ENCODE assay signal across 19 cellular contexts in the genomic region with DNA sequence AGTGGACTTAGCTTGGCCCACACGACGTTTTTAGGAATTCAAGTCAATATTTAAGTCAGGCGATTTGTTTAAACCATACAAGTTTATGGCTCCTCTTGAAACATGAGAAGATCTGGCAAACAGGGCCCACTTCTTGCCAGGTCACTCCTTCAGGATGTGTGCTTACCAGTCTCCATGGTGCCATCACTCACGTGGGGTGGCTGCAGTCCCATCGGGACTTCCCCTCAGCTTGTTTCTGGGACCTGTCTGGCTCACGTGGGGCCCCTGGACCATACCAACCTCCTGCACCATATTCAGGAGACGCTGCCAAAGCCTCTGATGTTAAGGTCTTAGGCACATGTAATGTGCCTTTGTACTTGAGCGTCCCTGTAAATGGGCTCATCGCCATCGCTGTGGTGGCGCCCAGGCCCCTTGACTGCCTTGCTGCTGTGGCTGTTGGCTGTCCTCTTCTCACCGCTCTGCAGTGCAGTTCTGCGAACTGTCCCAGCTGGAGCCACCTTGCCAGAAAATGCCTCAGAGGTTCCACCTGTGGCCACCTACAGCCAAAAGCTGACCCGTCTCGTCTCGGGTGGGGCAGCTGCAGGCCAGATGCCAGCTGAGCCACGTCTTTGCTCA. TPM values are rescaled to one million over a fixed set of nuclear protein-coding genes. Genes with fewer than 3 reads are reported as not detected.
DNase-seq lines count a peak whose midpoint lies in the region; ATAC-seq, FAIRE-seq and TF ChIP-seq lines count a peak whose summit lies in the region.
"Had no signal": no experiment of that assay in that cellular context is flagged by ENCODE, and none has a peak within 500 bp of the region (broad histone marks: within the 10 kb centered on the region; RNA-seq: fewer than 3 reads in every experiment).

No MANE protein-coding gene starts in this region.

- H3K27me3 ChIP-seq in Loucy (ENCODE audit: insufficient read depth, low read length, poor library complexity, severe bottlenecking) (no peaks in the 10 kb centered on the region), K562 (ENCODE audit: control insufficient read depth in 2 of 2, insufficient read depth in 2 of 2, low read length in 2 of 2) (no peaks in the 10 kb centered on the region), gastrocnemius medialis (no peaks in the 10 kb centered on the region)
- H3K27me3 ChIP-seq: BLaER1 had no signal

- in situ Hi-C loops in K562 (cut with MboI): no loop called here
- in situ Hi-C loops in gastrocnemius medialis (cut with MboI; ENCODE audit: low sequenced_read_pairs in 4 of 4): no loop called here

- TF ChIP-seq RAD21 in K562 (CRISPR knock-in tag; conservative IDR thresholded peaks at IDR 0.05 in 1 of 2, IDR thresholded peaks at IDR 0.05 in 1 of 2): no peak

- no peak for FAIRE-seq in K562 (lab: Jason Lieb, UNC)
- FAIRE-seq: G401.6, HepG2 had no signal

- H3K4me1 ChIP-seq in Loucy (ENCODE audit: insufficient read depth, low read length, poor library complexity, severe bottlenecking): peaks cover 31% of the 10 kb centered on the region
- H3K4me1 ChIP-seq in K562 (replicated peaks in 1 of 2; ENCODE audit: control insufficient read depth in 2 of 2, insufficient read depth in 2 of 2, low read length in 2 of 2): no peaks in the 10 kb centered on the region; a peak in 2 of 5 replicates
- peaks cover 15 to 16% of the 10 kb centered on the region in 2 donors for H3K4me1 ChIP-seq in gastrocnemius medialis

- H3K9me2 ChIP-seq in Loucy (replicated peaks; ENCODE audit: low read depth, low read length): no peaks in the 10 kb centered on the region
- H3K9me2 ChIP-seq: SK-N-SH had no signal

- CTCF ChIA-PET in activated naive CD4-positive, alpha-beta T cell treated with anti-CD3 and anti-CD28 coated beads, Interleukin-2, amount 10 ng/mL, durations not matched to agents 7 days and 5 days (lab: Charles Lee): interaction anchor here (0.7 kb wide), 1 partner anchor 518 kb away, joined by 3 read pairs; no protein-coding TSS in a partner anchor
- CTCF ChIA-PET in K562 (lab: Yijun Ruan, JAX; ENCODE audit: low intra/inter-chr PET ratio): no interaction called here

- H3K9me3 ChIP-seq in Loucy (ENCODE audit: insufficient read depth, low read depth, low read length) (no peaks in the 10 kb centered on the region), K562 (replicated peaks; ENCODE audit: control insufficient read depth, insufficient read depth, low read depth, low read length) (no peaks in the 10 kb centered on the region), gastrocnemius medialis (no peaks in the 10 kb centered on the region)
- H3K9me3 ChIP-seq: BLaER1, SK-N-SH had no signal

- H3K36me3 Mint-ChIP-seq in activated naive CD4-positive, alpha-beta T cell treated with anti-CD3 and anti-CD28 coated beads, Interleukin-2, amount 10 ng/mL, durations not matched to agents 7 days and 5 days: peaks cover 62% of the 10 kb centered on the region

- peak overlapping the region; percentile 7 for H3K27ac Mint-ChIP-seq in activated naive CD4-positive, alpha-beta T cell treated with anti-CD3 and anti-CD28 coated beads, Interleukin-2, amount 10 ng/mL, durations not matched to agents 7 days and 5 days

- 88% methylated on average over 13 of the region's 17 CpGs for WGBS in K562 (ENCODE audit: insufficient coverage, low coverage, missing lambda C conversion rate)

- H3F3A ChIP-seq in Loucy (ENCODE audit: low read depth): no peaks in the 10 kb centered on the region

- H3K79me2 ChIP-seq in Loucy (ENCODE audit: insufficient read depth, low read length) (peaks cover 94% of the 10 kb centered on the region), K562 (ENCODE audit: control insufficient read depth, insufficient read depth, low read length) (peaks cover 7% of the 10 kb centered on the region)

- H3K4me2 ChIP-seq in Loucy (ENCODE audit: low read depth, low read length, poor library complexity, severe bottlenecking): peak overlapping the region; percentile 4
- no peak overlapping the region for H3K4me2 ChIP-seq in K562 (ENCODE audit: insufficient read depth, low read length)
- H3K4me2 ChIP-seq: BLaER1, SK-N-SH had no signal

- H3K4me3 ChIP-seq in Loucy (ENCODE audit: low read length, poor library complexity, severe bottlenecking) (no peak overlapping the region), K562 (no peak overlapping the region), gastrocnemius medialis (no peak overlapping the region)
- H3K4me3 ChIP-seq: BLaER1 had no signal

- no peaks in the 10 kb centered on the region for H3K9me3 Mint-ChIP-seq in activated naive CD4-positive, alpha-beta T cell treated with anti-CD3 and anti-CD28 coated beads, Interleukin-2, amount 10 ng/mL, durations not matched to agents 7 days and 5 days
- H3K9me3 Mint-ChIP-seq: CD8-positive, alpha-beta memory T cell had no signal

- no TSS peak for BruUV-seq in K562 (replicated peaks; lab: Mats Ljungman, UMichigan)

- intact Hi-C loops in K562 (cut with micrococcal nuclease): no loop called here
- intact Hi-C loops in gastrocnemius medialis (cut with DNase I; ENCODE audit: low total_unique reads): no loop called here

- TF ChIP-seq POLR2A in K562 (conservative IDR thresholded peaks at IDR 0.05) (no peak), gastrocnemius medialis (IDR thresholded peaks at IDR 0.05) (no peak)

- H3K9me1 ChIP-seq in K562 (ENCODE audit: control insufficient read depth, insufficient read depth, low read length): no peaks in the 10 kb centered on the region

- no peak overlapping the region for H3K4me3 Mint-ChIP-seq in activated naive CD4-positive, alpha-beta T cell treated with anti-CD3 and anti-CD28 coated beads, Interleukin-2, amount 10 ng/mL, durations not matched to agents 7 days and 5 days
- H3K4me3 Mint-ChIP-seq: CD8-positive, alpha-beta memory T cell had no signal

- H3K9ac ChIP-seq in Loucy (ENCODE audit: low read depth, low read length, poor library complexity, severe bottlenecking): no peak overlapping the region
- peak overlapping the region in 1 of 2 experiments; percentile 28; a peak in 1 of 4 replicates for H3K9ac ChIP-seq in K562 (ENCODE audit: insufficient read depth in 1 of 2, low read depth in 2 of 2, low read length in 2 of 2)
- H3K9ac ChIP-seq: BLaER1, SK-N-SH had no signal

- H3K27ac ChIP-seq in K562 (ENCODE audit: extremely low read depth, low read depth, low read length): no peak overlapping the region
- H3K27ac ChIP-seq in gastrocnemius medialis: peak overlapping the region; percentile 63 to 76 (median 66)
- H3K27ac ChIP-seq: BLaER1 had no signal

- DNase-seq in activated naive CD4-positive, alpha-beta T cell treated with anti-CD3 and anti-CD28 coated beads, Interleukin-2, amount 10 ng/mL, durations not matched to agents 7 days and 5 days: no peak
- no peak for DNase-seq in activated naive CD4-positive, alpha-beta T cell treated with anti-CD3 and anti-CD28 coated beads, Interleukin-2, amount 50 U/mL, for 16 hours
- DNase-seq in K562 (ENCODE audit: extremely low read depth in 1 of 4, low spot score in 3 of 4) (no peak), gastrocnemius medialis (peak; percentile 62 to 83), NCI-H2107 (lab: John Stamatoyannopoulos, UW) (no peak)
- DNase-seq: DMS79 treated with DMSO at 0.1 percent for 48 hours, NCI-H187, NCI-H2171, NCI-H748 treated with DMSO at 0.1 percent for 48 hours, SHP77, SK-N-SH had no signal

- POLR2A ChIA-PET in K562 (lab: Yijun Ruan, JAX): interaction anchor here (0.6 to 1.3 kb wide), 4 partner anchors 9 to 286 kb away, joined by 3 to 6 read pairs (median 4); a partner anchor contains a TSS

- H4K20me1 ChIP-seq in Loucy (ENCODE audit: insufficient read depth, low read length, poor library complexity, severe bottlenecking) (peaks cover 84% of the 10 kb centered on the region), K562 (replicated peaks; ENCODE audit: control insufficient read depth, insufficient read depth, low read length) (no peaks in the 10 kb centered on the region)

- ATAC-seq in K562 (no peak), gastrocnemius medialis (peak; percentile 81), HG03571 (IDR thresholded peaks at IDR 0.05; ENCODE audit: unreplicated experiment) (no peak), HG03045 (IDR thresholded peaks at IDR 0.05; ENCODE audit: unreplicated experiment) (no peak)
- ATAC-seq: HepG2, Panc1 had no signal

- H3K4me1 Mint-ChIP-seq in activated naive CD4-positive, alpha-beta T cell treated with anti-CD3 and anti-CD28 coated beads, Interleukin-2, amount 10 ng/mL, durations not matched to agents 7 days and 5 days: peaks cover 27% of the 10 kb centered on the region

- no peak for TF ChIP-seq EP300 in K562 (IDR thresholded peaks at IDR 0.05; ENCODE audit: low read length)

- no peaks in the 10 kb centered on the region for H3K27me3 Mint-ChIP-seq in activated naive CD4-positive, alpha-beta T cell treated with anti-CD3 and anti-CD28 coated beads, Interleukin-2, amount 10 ng/mL, durations not matched to agents 7 days and 5 days
- H3K27me3 Mint-ChIP-seq: CD8-positive, alpha-beta memory T cell had no signal

- H3K36me3 ChIP-seq in Loucy (ENCODE audit: insufficient read depth, low read length) (peaks cover 79% of the 10 kb centered on the region; the same call in 1 of the 2 replicates), K562 (ENCODE audit: control insufficient read depth, insufficient read depth, low read length) (peaks cover 90% of the 10 kb centered on the region; the same call in 2 of the 3 replicates), gastrocnemius medialis (no peaks in the 10 kb centered on the region)

- no peak overlapping the region for H2AFZ ChIP-seq in Loucy (ENCODE audit: low read length)
- no peak overlapping the region for H2AFZ ChIP-seq in K562 (ENCODE audit: low read depth, low read length)

- no peak for TF ChIP-seq CTCF in Loucy (conservative IDR thresholded peaks at IDR 0.05; ENCODE audit: low read length)
- TF ChIP-seq CTCF in K562 (IDR thresholded peaks at IDR 0.05 in 2 of 3, conservative IDR thresholded peaks at IDR 0.05 in 1 of 3; ENCODE audit: insufficient read depth in 2 of 3, low read depth in 1 of 3, low read length in 3 of 3): no peak
- TF ChIP-seq CTCF in gastrocnemius medialis (IDR thresholded peaks at IDR 0.05 in 4 of 5, conservative IDR thresholded peaks at IDR 0.05 in 1 of 5): no peak

RNA-seq across cellular contexts. Expression of a gene that starts 8.9 kb away (rescaled TPM):
- total RNA-seq in K562 (2011; cell fraction: chromatin; rRNA removed; ENCODE audit: low replicate concordance): 47.8 and 103 TPM in 2 replicates
- total RNA-seq in K562 (2011; cell fraction: nucleolus; rRNA removed): 73.3 and 75.2 TPM in 2 replicates
- 58.3 and 58.7 TPM in 2 replicates for total RNA-seq in K562 (2011; cell fraction: nucleoplasm; rRNA removed)
- 114 and 127 TPM in 2 replicates for total RNA-seq in K562 (2014; rRNA removed)
- 42.8 and 53.3 TPM in 2 replicates for total RNA-seq in K562 (2014; rRNA removed; fragmentation: Illumina TruSeq; extraction: Trizol)
- 74.8 and 78.4 TPM in 2 replicates for total RNA-seq in K562 (2015; rRNA removed; fragmentation: Illumina TruSeq; extraction: Trizol)
- 132 and 139 TPM in 2 replicates for total RNA-seq in K562 (2021)
- 85.3 and 107 TPM in 2 replicates for polyA plus RNA-seq in K562 (2011; rRNA removed)
- polyA plus RNA-seq in K562 (2011; cell fraction: cytosol; rRNA removed): 111 and 139 TPM in 2 replicates
- 97.8 and 104 TPM in 2 replicates for polyA plus RNA-seq in K562 (2011; cell fraction: nucleus; rRNA removed)
- polyA plus RNA-seq in K562 (2012): 69.7 and 85.9 TPM in 2 replicates
- 67.5 and 83.1 TPM in 2 replicates for polyA plus RNA-seq in K562 (2014; fragmentation: Illumina TruSeq; extraction: Trizol)
- polyA plus RNA-seq in K562 (2014; fragmentation: Nextera tagmentation; extraction: Ambion mirVana): 1 to 10 TPM; 5.8 to 5.9 TPM
- 76.5 and 83.7 TPM in 2 replicates for polyA plus RNA-seq in K562 (2014; rRNA removed)
- 93.0 and 140 TPM in 2 replicates for polyA minus RNA-seq in K562 (2011; rRNA and poly(A)+ RNA removed)
- 127 and 131 TPM in 2 replicates for polyA minus RNA-seq in K562 (2011; cell fraction: cytosol; rRNA and poly(A)+ RNA removed)
- 35.5 and 49.1 TPM in 2 replicates for polyA minus RNA-seq in K562 (2011; cell fraction: nucleus; rRNA and poly(A)+ RNA removed)
- 10 to 100 TPM in 1 of 4 donors, 1 to 10 TPM in 3; 3.5 to 12.5 (median 6.6) TPM for total RNA-seq in gastrocnemius medialis

RNA-seq across cellular contexts. Expression of a gene that starts 16.6 kb away (rescaled TPM):
- total RNA-seq in K562 (2011; cell fraction: chromatin; rRNA removed; ENCODE audit: low replicate concordance): 9.3 and 35.1 TPM in 2 replicates
- 40.4 and 44.2 TPM in 2 replicates for total RNA-seq in K562 (2011; cell fraction: nucleolus; rRNA removed)
- total RNA-seq in K562 (2011; cell fraction: nucleoplasm; rRNA removed): 25.4 and 30.3 TPM in 2 replicates
- total RNA-seq in K562 (2014; rRNA removed) (18.6 and 23.2 TPM in 2 replicates), K562 (2014; rRNA removed; fragmentation: Illumina TruSeq; extraction: Trizol) (3.7 and 7.3 TPM in 2 replicates), K562 (2015; rRNA removed; fragmentation: Illumina TruSeq; extraction: Trizol) (9.2 and 10.3 TPM in 2 replicates), K562 (2021) (19.4 and 21.5 TPM in 2 replicates), gastrocnemius medialis (10 to 100 TPM; 29.2 to 42.1 (median 31.1) TPM)
- polyA plus RNA-seq in K562 (2011; rRNA removed) (13.9 and 18.2 TPM in 2 replicates), K562 (2014; fragmentation: Illumina TruSeq; extraction: Trizol) (11.1 and 13.2 TPM in 2 replicates), K562 (2014; fragmentation: Nextera tagmentation; extraction: Ambion mirVana) (1 to 10 TPM in 1 of 2 experiments, under 1 TPM in 1; 0.66 to 1.4 TPM), K562 (2014; rRNA removed) (16.7 and 19.5 TPM in 2 replicates)
- polyA plus RNA-seq in K562 (2011; cell fraction: cytosol; rRNA removed): 26.2 and 45.0 TPM in 2 replicates
- 43.6 and 57.3 TPM in 2 replicates for polyA plus RNA-seq in K562 (2011; cell fraction: nucleus; rRNA removed)
- polyA plus RNA-seq in K562 (2012): 14.2 and 17.5 TPM in 2 replicates
- 7.6 and 11.4 TPM in 2 replicates for polyA minus RNA-seq in K562 (2011; rRNA and poly(A)+ RNA removed)
- 9.7 and 14.2 TPM in 2 replicates for polyA minus RNA-seq in K562 (2011; cell fraction: cytosol; rRNA and poly(A)+ RNA removed)
- 9.0 and 15.6 TPM in 2 replicates for polyA minus RNA-seq in K562 (2011; cell fraction: nucleus; rRNA and poly(A)+ RNA removed)

RNA-seq across cellular contexts. Expression of a gene that starts 21.9 kb away (rescaled TPM):
- 17.2 and 34.9 TPM in 2 replicates for total RNA-seq in K562 (2011; cell fraction: chromatin; rRNA removed; ENCODE audit: low replicate concordance)
- total RNA-seq in K562 (2011; cell fraction: nucleolus; rRNA removed): 47.0 and 49.4 TPM in 2 replicates
- total RNA-seq in K562 (2011; cell fraction: nucleoplasm; rRNA removed): 23.7 and 31.7 TPM in 2 replicates
- total RNA-seq in K562 (2014; rRNA removed) (52.5 and 59.1 TPM in 2 replicates), K562 (2014; rRNA removed; fragmentation: Illumina TruSeq; extraction: Trizol) (16.1 TPM in 2 replicates), K562 (2015; rRNA removed; fragmentation: Illumina TruSeq; extraction: Trizol) (21.9 and 22.3 TPM in 2 replicates), K562 (2021) (39.6 and 42.4 TPM in 2 replicates), gastrocnemius medialis (1 to 10 TPM; 1.5 to 3.2 (median 2.0) TPM)
- polyA plus RNA-seq in K562 (2011; rRNA removed) (19.2 and 20.3 TPM in 2 replicates), K562 (2014; fragmentation: Illumina TruSeq; extraction: Trizol) (22.1 and 27.7 TPM in 2 replicates), K562 (2014; fragmentation: Nextera tagmentation; extraction: Ambion mirVana) (under 1 TPM; 0.03 to 0.07 TPM), K562 (2014; rRNA removed) (49.0 and 50.3 TPM in 2 replicates)
- 19.5 and 45.6 TPM in 2 replicates for polyA plus RNA-seq in K562 (2011; cell fraction: cytosol; rRNA removed)
- polyA plus RNA-seq in K562 (2011; cell fraction: nucleus; rRNA removed): 22.1 and 37.7 TPM in 2 replicates
- polyA plus RNA-seq in K562 (2012): 18.9 and 20.5 TPM in 2 replicates
- 12.9 and 14.7 TPM in 2 replicates for polyA minus RNA-seq in K562 (2011; rRNA and poly(A)+ RNA removed)
- polyA minus RNA-seq in K562 (2011; cell fraction: cytosol; rRNA and poly(A)+ RNA removed): 16.8 and 18.6 TPM in 2 replicates
- 9.6 and 11.8 TPM in 2 replicates for polyA minus RNA-seq in K562 (2011; cell fraction: nucleus; rRNA and poly(A)+ RNA removed)

Comparison
In these comparisons a context has a peak if more than half of its experiments do, and no peak if none do; other contexts are left out.
1. DNase-seq: peak in gastrocnemius medialis (2 of 2); none in activated naive CD4-positive, alpha-beta T cell treated with anti-CD3 and anti-CD28 coated beads, Interleukin-2, amount 10 ng/mL, durations not matched to agents 7 days and 5 days (single experiment), activated naive CD4-positive, alpha-beta T cell treated with anti-CD3 and anti-CD28 coated beads, Interleukin-2, amount 50 U/mL, for 16 hours (single experiment), K562 (0 of 4) and NCI-H2107 (single experiment).
2. ATAC-seq: peak in gastrocnemius medialis (2 of 2); none in K562 (single experiment), HG03571 (single experiment) and HG03045 (single experiment).
3. RNA of a gene that starts 21.9 kb away (total RNA-seq): 16.1 to 59.1 TPM in K562; 1.5 to 3.2 TPM in gastrocnemius medialis; every median in the first group is over 4 times any median in the second.